Comparison of ENCODE assay signal across 9 cellular contexts in genomic region chr7:29177963-29178612, GRCh38. TPM values are rescaled to one million over a fixed set of nuclear protein-coding genes. Genes with fewer than 3 reads are reported as not detected.
DNase-seq lines count a peak whose midpoint lies in the region; ATAC-seq, FAIRE-seq and TF ChIP-seq lines count a peak whose summit lies in the region.
"Had no signal": no experiment of that assay in that cellular context is flagged by ENCODE, and none has a peak within 500 bp of the region (broad histone marks: within the 10 kb centered on the region; RNA-seq: fewer than 3 reads in every experiment).

No MANE protein-coding gene starts in this region.

- H3F3A ChIP-seq in PC-3 (ENCODE audit: low read length, unreplicated experiment), result no peaks in the 10 kb centered on the region

- H3K9me2 ChIP-seq in PC-3 (replicated peaks; ENCODE audit: low read length), result no peaks in the 10 kb centered on the region

- TF ChIP-seq POLR2A in endothelial cell of umbilical vein (IDR thresholded peaks at IDR 0.05; ENCODE audit: low read depth, low read length), result no peak

- H3K9me3 ChIP-seq in PC-3 (ENCODE audit: low read length) (no peaks in the 10 kb centered on the region), endothelial cell of umbilical vein (replicated peaks; ENCODE audit: control insufficient read depth, insufficient read depth, low read length) (no peaks in the 10 kb centered on the region)

- no peak overlapping the region for H3K4me2 ChIP-seq in PC-3 (ENCODE audit: low read length)
- H3K4me2 ChIP-seq in endothelial cell of umbilical vein (ENCODE audit: insufficient read depth, low read length), result peak overlapping the region; percentile 67

- H3K4me1 ChIP-seq in PC-3 (ENCODE audit: insufficient read depth, low read length) (no peaks in the 10 kb centered on the region), endothelial cell of umbilical vein (ENCODE audit: control insufficient read depth, extremely low read depth, insufficient read depth, low read length) (peaks cover 9% of the 10 kb centered on the region)

- BruUV-seq in PC-3 (replicated peaks; lab: Mats Ljungman, UMichigan) (no TSS peak), endothelial cell of umbilical vein (replicated peaks; lab: Mats Ljungman, UMichigan) (no TSS peak)

- DNase-seq in C1 segment of cervical spinal cord (lab: John Stamatoyannopoulos, UW) (peak in 8 of 14 donors; percentile 4 to 69 (median 50)), PC-3 (peak; percentile 26), endothelial cell of umbilical vein (ENCODE audit: low read depth, low spot score) (peak; percentile 90), omental fat pad (ENCODE audit: low spot score) (no peak), NCI-H2029 treated with DMSO at 0.1 percent for 48 hours (lab: John Stamatoyannopoulos, UW) (no peak), HuH-7 (ENCODE audit: low spot score) (no peak)
- DNase-seq in central memory CD4-positive, alpha-beta T cell, result no peak

- POLR2A ChIA-PET in PC-3 (lab: Charles Lee; ENCODE audit: unreplicated experiment) (no interaction called here), endothelial cell of umbilical vein (lab: Charles Lee) (interaction anchor here (0.6 kb wide), 1 partner anchor 17 kb away, joined by 3 read pairs; no protein-coding TSS in a partner anchor)

- no peaks in the 10 kb centered on the region for H3K36me3 ChIP-seq in PC-3 (ENCODE audit: low read depth, low read length)
- no peaks in the 10 kb centered on the region for H3K36me3 ChIP-seq in endothelial cell of umbilical vein (ENCODE audit: control insufficient read depth in 2 of 2, extremely low read depth in 1 of 2, insufficient read depth in 2 of 2, low read length in 2 of 2)

- CTCF ChIA-PET in PC-3 (lab: Charles Lee), result no interaction called here
- CTCF ChIA-PET in endothelial cell of umbilical vein (lab: Charles Lee), result interaction anchor here (0.8 to 1.6 kb wide), 9 partner anchors 9 to 256 kb away, joined by 3 to 27 read pairs (median 4); no protein-coding TSS in a partner anchor

- no peaks in the 10 kb centered on the region for H3K27me3 ChIP-seq in PC-3 (ENCODE audit: low read length)
- no peaks in the 10 kb centered on the region for H3K27me3 ChIP-seq in endothelial cell of umbilical vein (ENCODE audit: control insufficient read depth in 2 of 2, insufficient read depth in 2 of 2, low read length in 2 of 2)

- intact Hi-C loops in PC-3 (cut with micrococcal nuclease) (no loop called here), endothelial cell of umbilical vein (cut with micrococcal nuclease) (loop anchor here (5.0 kb wide), 1 partner anchor 61 kb away; no protein-coding TSS in a partner anchor)

- H3K27ac ChIP-seq in PC-3 (ENCODE audit: low read length) (no peak overlapping the region), endothelial cell of umbilical vein (ENCODE audit: insufficient read depth, low read depth, low read length) (peak overlapping the region; percentile 37)

- H3K9ac ChIP-seq in PC-3 (ENCODE audit: low read length) (no peak overlapping the region), endothelial cell of umbilical vein (replicated peaks; ENCODE audit: extremely low read depth, insufficient read depth, low read length) (no peak overlapping the region)

- H3K79me2 ChIP-seq in PC-3 (ENCODE audit: low read length), result no peaks in the 10 kb centered on the region
- no peaks in the 10 kb centered on the region for H3K79me2 ChIP-seq in endothelial cell of umbilical vein (ENCODE audit: control insufficient read depth, insufficient read depth, low read length)

- dilution Hi-C loops in endothelial cell of umbilical vein (cut with MboI; ENCODE audit: extremely low pct_ligation_motif_present, low sequenced_read_pairs), result no loop called here

- no peaks in the 10 kb centered on the region for H3K9me1 ChIP-seq in endothelial cell of umbilical vein (replicated peaks; ENCODE audit: control insufficient read depth, extremely low read depth, insufficient read depth, low read length)

- H3K4me3 ChIP-seq in PC-3 (ENCODE audit: low read length) (no peak overlapping the region), endothelial cell of umbilical vein (replicated peaks in 1 of 3; ENCODE audit: insufficient read depth in 1 of 3, low read depth in 1 of 3, low read length in 3 of 3) (no peak overlapping the region)

- no peaks in the 10 kb centered on the region for H4K20me1 ChIP-seq in PC-3 (ENCODE audit: low read length)
- no peaks in the 10 kb centered on the region for H4K20me1 ChIP-seq in endothelial cell of umbilical vein (replicated peaks; ENCODE audit: control insufficient read depth, extremely low read depth, insufficient read depth, low read length)

- H2AFZ ChIP-seq in PC-3 (ENCODE audit: low read length) (no peak overlapping the region), endothelial cell of umbilical vein (ENCODE audit: low read depth, low read length) (peak overlapping the region; percentile 23)

- FAIRE-seq in endothelial cell of umbilical vein (lab: Jason Lieb, UNC), result peak; percentile 96

- ATAC-seq in PC-3 (no peak), omental fat pad (ENCODE audit: low FRiP score) (peak; percentile 69), HG02588 (IDR thresholded peaks at IDR 0.05; ENCODE audit: unreplicated experiment) (no peak)

- no peak for TF ChIP-seq CTCF in PC-3 (conservative IDR thresholded peaks at IDR 0.05; ENCODE audit: low read depth, low read length)
- TF ChIP-seq CTCF in endothelial cell of umbilical vein (IDR thresholded peaks at IDR 0.05; ENCODE audit: extremely low read depth in 1 of 2, insufficient read depth in 1 of 2, low read depth in 1 of 2, low read length in 2 of 2), result no peak
- no peak for TF ChIP-seq CTCF in omental fat pad (IDR thresholded peaks at IDR 0.05)

TF ChIP-seq in endothelial cell of umbilical vein, 7 proteins besides CTCF, POLR2A, EP300 and RAD21:
- TF ChIP-seq JUN (IDR thresholded peaks at IDR 0.05; ENCODE audit: borderline replicate concordance, insufficient read depth, insufficient read length, low read depth) (peak; percentile 29), POLR2AphosphoS5 (IDR thresholded peaks at IDR 0.05; ENCODE audit: insufficient read depth, low read depth, low read length) (peak; percentile 44), EZH2 (IDR thresholded peaks at IDR 0.05; ENCODE audit: borderline replicate concordance, low read depth, low read length, severe bottlenecking) (no peak), MYC (IDR thresholded peaks at IDR 0.05; ENCODE audit: low read depth, low read length) (no peak), FOS (IDR thresholded peaks at IDR 0.05; ENCODE audit: borderline replicate concordance, insufficient read depth, low read length) (peak; percentile 75), GATA2 (IDR thresholded peaks at IDR 0.05; ENCODE audit: insufficient read depth, insufficient read length, low read depth, low read length) (peak; percentile 70), MAX (IDR thresholded peaks at IDR 0.05; ENCODE audit: insufficient read depth, insufficient read length) (peak; percentile 90)

RNA-seq across cellular contexts. Expression of gene CHN2, which starts 16.5 kb away (rescaled TPM):
- total RNA-seq in PC-3 (2014; rRNA removed) (3.1 and 7.7 TPM in 2 replicates), endothelial cell of umbilical vein (3.2 and 5.0 TPM in 2 replicates), omental fat pad (10 to 100 TPM in 3 of 4 donors, 1 to 10 TPM in 1; 7.6 to 25.9 (median 17.8) TPM)
- 0.56 and 1.4 TPM in 2 replicates for polyA plus RNA-seq in endothelial cell of umbilical vein
- 0.92 TPM in 2 replicates for polyA plus RNA-seq in endothelial cell of umbilical vein (2011; cell fraction: cytosol; rRNA removed)
- 1.8 and 1.9 TPM in 2 replicates for polyA plus RNA-seq in endothelial cell of umbilical vein (2011; cell fraction: nucleus; rRNA removed)
- polyA plus RNA-seq in endothelial cell of umbilical vein (2012), result 0.91 and 0.99 TPM in 2 replicates
- polyA minus RNA-seq in endothelial cell of umbilical vein, result 3.3 and 6.3 TPM in 2 replicates
- 1.9 TPM for polyA minus RNA-seq in endothelial cell of umbilical vein (2011; cell fraction: cytosol; rRNA and poly(A)+ RNA removed)
- polyA minus RNA-seq in endothelial cell of umbilical vein (2011; cell fraction: nucleus; rRNA and poly(A)+ RNA removed), result 5.4 and 5.6 TPM in 2 replicates
- total RNA-seq: activated T-helper 1 cell treated with anti-CD3 and anti-CD28 coated beads, Interleukin-12 subunit alpha, Interleukin-12 subunit beta, Interleukin-2, Interleukin-4 antibody, amounts not matched to agents 30 ng/mL and 10 ng/mL and 1 ng/mL, durations not matched to agents 14 hours and 24 hours and 36 hours had no signal

RNA-seq across cellular contexts. Expression of gene CPVL, which starts 31.8 kb away (rescaled TPM):
- total RNA-seq in PC-3 (2014; rRNA removed) (14.7 and 15.3 TPM in 2 replicates), endothelial cell of umbilical vein (not detected in 2 replicates), omental fat pad (10 to 100 TPM; 25.1 to 58.6 (median 38.6) TPM)
- polyA plus RNA-seq in endothelial cell of umbilical vein, result 0.14 TPM in 1 of 2 replicates, not detected in the other
- polyA plus RNA-seq in endothelial cell of umbilical vein (2011; cell fraction: cytosol; rRNA removed), result not detected in 2 replicates
- not detected in 2 replicates for polyA plus RNA-seq in endothelial cell of umbilical vein (2011; cell fraction: nucleus; rRNA removed)
- polyA plus RNA-seq in endothelial cell of umbilical vein (2012), result not detected in 2 replicates
- 0.19 and 1.7 TPM in 2 replicates for polyA minus RNA-seq in endothelial cell of umbilical vein
- polyA minus RNA-seq in endothelial cell of umbilical vein (2011; cell fraction: cytosol; rRNA and poly(A)+ RNA removed), result 11.5 TPM
- not detected in 2 replicates for polyA minus RNA-seq in endothelial cell of umbilical vein (2011; cell fraction: nucleus; rRNA and poly(A)+ RNA removed)
- total RNA-seq: activated T-helper 1 cell treated with anti-CD3 and anti-CD28 coated beads, Interleukin-12 subunit alpha, Interleukin-12 subunit beta, Interleukin-2, Interleukin-4 antibody, amounts not matched to agents 30 ng/mL and 10 ng/mL and 1 ng/mL, durations not matched to agents 14 hours and 24 hours and 36 hours had no signal

Comparison
In these comparisons a context has a peak if more than half of its experiments do, and no peak if none do; other contexts are left out.
1. DNase-seq: peak in C1 segment of cervical spinal cord (8 of 14), PC-3 (single experiment) and endothelial cell of umbilical vein (single experiment); none in omental fat pad (single experiment), central memory CD4-positive, alpha-beta T cell (single experiment), NCI-H2029 treated with DMSO at 0.1 percent for 48 hours (single experiment) and HuH-7 (single experiment).
2. RNA of gene CPVL, which starts 31.8 kb away (total RNA-seq): 25.1 to 58.6 TPM in omental fat pad and 14.7 to 15.3 TPM in PC-3; not detected in endothelial cell of umbilical vein; every median in the first group is over 10 times any median in the second.